In genomic region chr5:154683101-154683757, GRCh38 we compare ENCODE assay signal across 8 cellular contexts.
DNase-seq lines count a peak whose midpoint lies in the region; ATAC-seq, FAIRE-seq and TF ChIP-seq lines count a peak whose summit lies in the region.

No MANE protein-coding gene starts in this region.

- no peaks in the 10 kb centered on the region for H3K36me3 ChIP-seq in kidney (ENCODE audit: control insufficient read depth in 1 of 2, insufficient read depth in 2 of 2, low read length in 2 of 2)

- FAIRE-seq in kidney (lab: Jason Lieb, UNC), result no peak

- peak overlapping the region; percentile 49 to 74 for H3K4me3 ChIP-seq in kidney (ENCODE audit: low read length in 2 of 2)

- peak overlapping the region; percentile 49 to 76 for H3K9ac ChIP-seq in kidney (ENCODE audit: low read length in 2 of 2)

- intact Hi-C loops in Right ventricle myocardium inferior (cut with DNase I), result loop anchor here (2.0 to 5.0 kb wide), 2 partner anchors 72 to 119 kb away; partner anchors contain the start of gene LARP1
- intact Hi-C loops in cardiac septum (cut with DNase I), result no loop called here
- intact Hi-C loops in kidney (cut with DNase I), result no loop called here

- DNase-seq in Right ventricle myocardium inferior (ENCODE audit: missing footprints) (no peak), cardiac septum (ENCODE audit: low spot score) (no peak), kidney (no peak), KBM-7 (no peak)
- DNase-seq in activated naive CD4-positive, alpha-beta T cell treated with anti-CD3 and anti-CD28 coated beads, Interleukin-2, amount 50 U/mL, for 72 hours (ENCODE audit: low spot score in 2 of 2), result no peak
- DNase-seq in effector CD8-positive, alpha-beta T cell (lab: John Stamatoyannopoulos, UW), result no peak

- H3K36me3 Mint-ChIP-seq in activated naive CD4-positive, alpha-beta T cell treated with anti-CD3 and anti-CD28 coated beads, Interleukin-2, amount 50 U/mL, for 72 hours, result no peaks in the 10 kb centered on the region

- H3K27ac Mint-ChIP-seq in activated naive CD4-positive, alpha-beta T cell treated with anti-CD3 and anti-CD28 coated beads, Interleukin-2, amount 50 U/mL, for 72 hours, result no peak overlapping the region

- in situ Hi-C loops in KBM-7 (cut with MboI; ENCODE audit: low pct_unique_long_range_greater_than_20kb, low sequenced_read_pairs), result no loop called here

- ATAC-seq in Right ventricle myocardium inferior (peak; percentile 3), HG03103 (IDR thresholded peaks at IDR 0.05; ENCODE audit: low read depth, unreplicated experiment) (peak; percentile 43)
- ATAC-seq in activated naive CD4-positive, alpha-beta T cell treated with anti-CD3 and anti-CD28 coated beads, Interleukin-2, amount 50 U/mL, for 72 hours, result peak; percentile 26 to 51

- peak overlapping the region; percentile 51 to 76 for H3K27ac ChIP-seq in kidney (ENCODE audit: low read depth in 2 of 2, low read length in 2 of 2)
- peak overlapping the region; percentile 56 for H3K27ac ChIP-seq in temporal lobe (ENCODE audit: low read depth, low read length)

- peaks cover 0 to 5% of the 10 kb centered on the region in 2 donors for H3K9me3 ChIP-seq in kidney (ENCODE audit: control insufficient read depth in 1 of 2, low read length in 2 of 2)

- peaks cover 5 to 8% of the 10 kb centered on the region in 2 donors for H3K4me1 ChIP-seq in kidney (ENCODE audit: control insufficient read depth in 1 of 2, insufficient read depth in 1 of 2, low read depth in 1 of 2, low read length in 2 of 2)

- no peaks in the 10 kb centered on the region for H3K9me3 Mint-ChIP-seq in activated naive CD4-positive, alpha-beta T cell treated with anti-CD3 and anti-CD28 coated beads, Interleukin-2, amount 50 U/mL, for 72 hours

- no peak for TF ChIP-seq CTCF in kidney (IDR thresholded peaks at IDR 0.05; ENCODE audit: borderline replicate concordance, extremely low read depth, insufficient read depth)
